8 cellular contexts compared by ENCODE assay signal in genomic region chr19:10461047-10461949, GRCh38. TPM values are rescaled to one million over a fixed set of nuclear protein-coding genes. Genes with fewer than 3 reads are reported as not detected.
DNase-seq lines count a peak whose midpoint lies in the region; ATAC-seq and TF ChIP-seq lines count a peak whose summit lies in the region.

No MANE protein-coding gene starts in this region.

- no peaks in the 10 kb centered on the region for H3K27me3 Mint-ChIP-seq in activated CD4-positive, alpha-beta memory T cell treated with anti-CD3 and anti-CD28 coated beads for 36 hours

- H3K36me3 ChIP-seq in liver (ENCODE audit: control insufficient read depth in 4 of 4, insufficient read depth in 3 of 4, low read depth in 1 of 4, low read length in 3 of 4): peaks cover 0 to 3% (median 0%) of the 10 kb centered on the region in 4 donors

- H3K36me3 Mint-ChIP-seq in activated CD4-positive, alpha-beta memory T cell treated with anti-CD3 and anti-CD28 coated beads for 36 hours: no peaks in the 10 kb centered on the region

- peak; percentile 74 for DNase-seq in GM12864 (ENCODE audit: low read depth)
- DNase-seq in NCI-H2227 treated with DMSO at 0.1 percent for 48 hours (lab: John Stamatoyannopoulos, UW): peak; percentile 75
- peak; percentile 97 for DNase-seq in activated CD4-positive, alpha-beta memory T cell treated with anti-CD3 and anti-CD28 coated beads for 36 hours
- peak; percentile 80 to 95 for DNase-seq in dermis microvascular lymphatic vessel endothelial cell (ENCODE audit: low read depth in 2 of 2)
- DNase-seq in stimulated activated CD4-positive, alpha-beta T cell treated with anti-CD3 and anti-CD28 coated beads, Interleukin-2, amount 100 ng/mL, for 48 hours: peak; percentile 83 to 91
- no peak for DNase-seq in DMS114 treated with DMSO at 0.1 percent for 48 hours (lab: John Stamatoyannopoulos, UW; ENCODE audit: unreplicated experiment)

- no peak overlapping the region for H3K4me3 Mint-ChIP-seq in activated CD4-positive, alpha-beta memory T cell treated with anti-CD3 and anti-CD28 coated beads for 36 hours

- peaks cover 0 to 6% (median 5%) of the 10 kb centered on the region in 4 donors for H3K4me1 ChIP-seq in liver (ENCODE audit: control insufficient read depth in 4 of 4, insufficient read depth in 4 of 4, low read length in 3 of 4)

- no peaks in the 10 kb centered on the region for H3K9me3 Mint-ChIP-seq in activated CD4-positive, alpha-beta memory T cell treated with anti-CD3 and anti-CD28 coated beads for 36 hours

- TF ChIP-seq CTCF in GM12864 (IDR thresholded peaks at IDR 0.05; ENCODE audit: low read depth, low read length, missing control alignments) (no peak), liver (IDR thresholded peaks at IDR 0.05; ENCODE audit: low read depth, low read length, missing input control) (no peak)

- no peaks in the 10 kb centered on the region for H3K27me3 ChIP-seq in liver (ENCODE audit: control insufficient read depth in 4 of 4, insufficient read depth in 4 of 4, low read length in 3 of 4)

- POLR2A ChIA-PET in activated CD4-positive, alpha-beta memory T cell treated with anti-CD3 and anti-CD28 coated beads for 36 hours (lab: Charles Lee): no interaction called here

- H3K9me3 ChIP-seq in liver (ENCODE audit: control insufficient read depth in 4 of 4, low read length in 3 of 4): no peaks in the 10 kb centered on the region

- H3K4me3 ChIP-seq in GM12864 (ENCODE audit: low read depth, low read length) (peak overlapping the region; percentile 28), liver (ENCODE audit: low read depth in 1 of 3, low read length in 3 of 3) (peak overlapping the region in 2 of 3 donors; percentile 15 to 35)

- peaks cover 8% of the 10 kb centered on the region for H3K4me1 Mint-ChIP-seq in activated CD4-positive, alpha-beta memory T cell treated with anti-CD3 and anti-CD28 coated beads for 36 hours (ENCODE audit: low read depth)

- CTCF ChIA-PET in activated CD4-positive, alpha-beta memory T cell treated with anti-CD3 and anti-CD28 coated beads for 36 hours (lab: Charles Lee): interaction anchor here (0.5 to 1.0 kb wide), 6 partner anchors 18 to 572 kb away, joined by 3 to 5 read pairs (median 4); partner anchors contain the start of genes CARM1 and CDC37

- intact Hi-C loops in activated CD4-positive, alpha-beta memory T cell treated with anti-CD3 and anti-CD28 coated beads for 36 hours (cut with micrococcal nuclease): loop anchor here (1.0 kb wide), 1 partner anchor 53 kb away; no protein-coding TSS in a partner anchor

- no peak overlapping the region for H3K27ac ChIP-seq in liver (ENCODE audit: low read depth in 1 of 2, low read length in 2 of 2)

- no peak overlapping the region for H3K9ac ChIP-seq in liver (ENCODE audit: low read depth in 1 of 2, low read length in 2 of 2)

- no peak overlapping the region for H3K27ac Mint-ChIP-seq in activated CD4-positive, alpha-beta memory T cell treated with anti-CD3 and anti-CD28 coated beads for 36 hours

- 9% methylated on average over 45 of the region's 45 CpGs for WGBS in liver

- TF ChIP-seq RAD21 in liver (IDR thresholded peaks at IDR 0.05): no peak

- peak; percentile 93 for ATAC-seq in HG02759 (IDR thresholded peaks at IDR 0.05; ENCODE audit: unreplicated experiment)

TF ChIP-seq in liver, 16 proteins besides CTCF, POLR2A, EP300 and RAD21:
- no peak for TF ChIP-seq HNF4G (IDR thresholded peaks at IDR 0.05)
- no peak for TF ChIP-seq NR2F2 (IDR thresholded peaks at IDR 0.05)
- TF ChIP-seq SP1 (IDR thresholded peaks at IDR 0.05): peak; percentile 29

RNA-seq across cellular contexts. Expression of gene PDE4A, which starts 41.0 kb away (rescaled TPM):
- 10 to 100 TPM; 15.7 to 17.5 TPM for total RNA-seq in activated CD4-positive, alpha-beta memory T cell treated with anti-CD3 and anti-CD28 coated beads for 36 hours
- total RNA-seq in dermis microvascular lymphatic vessel endothelial cell (1.3 and 3.7 TPM in 2 replicates), liver (1 to 10 TPM; 1.1 to 2.3 TPM)
- polyA plus RNA-seq in liver: 1 to 10 TPM in 1 of 2 donors, under 1 TPM in 1; 0.90 to 1.5 TPM

RNA-seq across cellular contexts. Expression of gene KEAP1, which starts 41.9 kb away (rescaled TPM):
- total RNA-seq in activated CD4-positive, alpha-beta memory T cell treated with anti-CD3 and anti-CD28 coated beads for 36 hours: 10 to 100 TPM; 68.0 to 71.0 TPM
- total RNA-seq in dermis microvascular lymphatic vessel endothelial cell: 72.1 and 95.3 TPM in 2 replicates
- 10 to 100 TPM; 45.4 to 62.3 TPM for total RNA-seq in liver
- 10 to 100 TPM; 44.3 to 50.6 TPM for polyA plus RNA-seq in liver

RNA-seq across cellular contexts. Expression of gene S1PR5, which starts 55.9 kb away (rescaled TPM):
- total RNA-seq in activated CD4-positive, alpha-beta memory T cell treated with anti-CD3 and anti-CD28 coated beads for 36 hours: under 1 TPM; 0.12 to 0.40 TPM
- total RNA-seq in dermis microvascular lymphatic vessel endothelial cell (0.13 TPM in 1 of 2 replicates, not detected in the other), liver (under 1 TPM; 0.17 to 0.56 TPM)
- polyA plus RNA-seq in liver: under 1 TPM; 0.32 to 0.36 TPM

RNA-seq across cellular contexts. Expression of gene CDC37, which starts 58.0 kb away (rescaled TPM):
- total RNA-seq in activated CD4-positive, alpha-beta memory T cell treated with anti-CD3 and anti-CD28 coated beads for 36 hours: 100 to 1,000 TPM; 189 to 207 TPM
- total RNA-seq in dermis microvascular lymphatic vessel endothelial cell (219 and 250 TPM in 2 replicates), liver (10 to 100 TPM; 46.0 to 52.3 TPM)
- polyA plus RNA-seq in liver: 10 to 100 TPM; 61.2 to 69.9 TPM
